18 cellular contexts compared by ENCODE assay signal in genomic region chr2:218854860-218855259, GRCh38. TPM values are rescaled to one million over a fixed set of nuclear protein-coding genes. Genes with fewer than 3 reads are reported as not detected.
DNase-seq lines count a peak whose midpoint lies in the region; ATAC-seq, FAIRE-seq and TF ChIP-seq lines count a peak whose summit lies in the region.
"Had no signal": no experiment of that assay in that cellular context is flagged by ENCODE, and none has a peak within 500 bp of the region (broad histone marks: within the 10 kb centered on the region; RNA-seq: fewer than 3 reads in every experiment).

No MANE protein-coding gene starts in this region.

- H2BK20ac ChIP-seq in H1 (ENCODE audit: low read length), result no peak overlapping the region

- 0 out of 2 replicates have a peak overlapping the region, but pooled peaks have one; percentile 75 for H2AK5ac ChIP-seq in H1 (ENCODE audit: low read depth, low read length)

- peaks cover 7 to 11% of the 10 kb centered on the region in 2 experiments for H4K20me1 ChIP-seq in H1 (replicated peaks in 1 of 2; ENCODE audit: control insufficient read depth in 1 of 2, insufficient read depth in 2 of 2, low read length in 2 of 2)

- H3K27me3 ChIP-seq in H1 (replicated peaks in 1 of 4; ENCODE audit: control insufficient read depth in 3 of 4, extremely low read depth in 1 of 4, insufficient read depth in 3 of 4, low read length in 3 of 4), result peaks cover 66 to 75% (median 69%) of the 10 kb centered on the region in 4 experiments

- intact Hi-C loops in sciatic nerve (cut with DNase I), result no loop called here

- H3K27ac ChIP-seq in H1 (ENCODE audit: low read depth, low read length), result no peak overlapping the region
- H3K27ac ChIP-seq: 22Rv1, BLaER1, HL-60 had no signal

- no peak overlapping the region; a peak in 2 of 8 replicates for H3K4me3 ChIP-seq in H1 (ENCODE audit: extremely low read depth in 1 of 4, insufficient read depth in 2 of 4, low read depth in 3 of 4, low read length in 4 of 4)
- H3K4me3 ChIP-seq: A549, BLaER1 had no signal

- FAIRE-seq in H1 (lab: Jason Lieb, UNC), result no peak
- FAIRE-seq: A549 had no signal

- WGBS in H1 (ENCODE audit: extremely low coverage in 1 of 2, insufficient coverage in 1 of 2, insufficient read length in 1 of 2, insufficient replicate concordance in 2 of 2, low coverage in 1 of 2, low lambda C conversion rate in 2 of 2, missing lambda C conversion rate in 1 of 2), 2 experiments, result 11% methylated on average over 5 of the region's 5 CpGs; no CpG with 5 or more reads in 1 of the 2 experiments

- CTCF ChIA-PET in H1 (lab: Charles Lee; ENCODE audit: partially characterized antibody), result interaction anchor here (0.7 to 3.0 kb wide), 12 partner anchors 9 to 147 kb away, joined by 3 to 35 read pairs (median 6); partner anchors contain the start of gene FEV

- peak; percentile 29 for DNase-seq in activated CD8-positive, alpha-beta memory T cell treated with anti-CD3 and anti-CD28 coated beads, Interleukin-2, amount 50 U/mL, for 48 hours
- DNase-seq in activated CD8-positive, alpha-beta memory T cell treated with anti-CD3 and anti-CD28 coated beads for 24 hours, result no peak
- DNase-seq in H1 (ENCODE audit: low read depth in 1 of 2, low spot score in 2 of 2), result no peak
- peak; percentile 50 for DNase-seq in sciatic nerve (ENCODE audit: low spot score)
- DNase-seq in NCI-H1436 (lab: John Stamatoyannopoulos, UW), result no peak
- no peak for DNase-seq in KG1 (lab: John Stamatoyannopoulos, UW)
- no peak for DNase-seq in SKM-1 treated with dmso at 0.1 percent for 144 hours (lab: John Stamatoyannopoulos, UW; ENCODE audit: unreplicated experiment)
- DNase-seq: CD4-positive, alpha-beta memory T cell; DMS79 treated with DMSO at 0.1 percent for 48 hours; GF-D8; GOT3; H9 had no signal

- H3K4me2 ChIP-seq in H1 (ENCODE audit: insufficient read depth in 1 of 2, low read depth in 2 of 2, low read length in 2 of 2), result peak overlapping the region in 1 of 2 experiments; percentile 41; a peak in 2 of 4 replicates
- H3K4me2 ChIP-seq: A549, BLaER1 had no signal

- no peak overlapping the region for H4K5ac ChIP-seq in H1 (ENCODE audit: insufficient read length, low read depth, low read length)

- no peak for TF ChIP-seq RAD21 in H1 (IDR thresholded peaks at IDR 0.05 in 1 of 2, conservative IDR thresholded peaks at IDR 0.05 in 1 of 2; ENCODE audit: low read depth in 2 of 2, low read length in 2 of 2)

- H3K79me2 ChIP-seq in H1 (ENCODE audit: control insufficient read depth in 1 of 2, insufficient read depth in 2 of 2, low read length in 2 of 2), result no peaks in the 10 kb centered on the region

- H2BK15ac ChIP-seq in H1 (ENCODE audit: low read length), result no peak overlapping the region

- H3K36me3 ChIP-seq in H1 (ENCODE audit: control insufficient read depth in 2 of 4, insufficient read depth in 4 of 4, low read length in 3 of 4), result peaks cover 0 to 1% (median 0%) of the 10 kb centered on the region in 4 experiments; a peak in 1 of 8 replicates
- H3K36me3 ChIP-seq: BLaER1 had no signal

- no peak overlapping the region for H3K14ac ChIP-seq in H1 (ENCODE audit: insufficient read length)

- H2BK120ac ChIP-seq in H1 (replicated peaks; ENCODE audit: low read depth, low read length), result no peak overlapping the region

- no peak overlapping the region for H2AFZ ChIP-seq in H1 (ENCODE audit: low read length)

- H3K4me1 ChIP-seq in H1 (replicated peaks in 1 of 4; ENCODE audit: control insufficient read depth in 3 of 4, insufficient read depth in 4 of 4, low read length in 3 of 4), result peaks cover 15 to 39% (median 21%) of the 10 kb centered on the region in 4 experiments

- H3K56ac ChIP-seq in H1 (replicated peaks; ENCODE audit: insufficient read length, low read depth, low read length), result no peak overlapping the region

- no peak for TF ChIP-seq POLR2A in H1 (IDR thresholded peaks at IDR 0.05; ENCODE audit: control extremely low read depth in 1 of 2, low read depth in 2 of 2, low read length in 2 of 2)

- no peak overlapping the region for H4K8ac ChIP-seq in H1 (ENCODE audit: extremely low read depth, insufficient read depth, low read length)

- no peak overlapping the region for H3K4ac ChIP-seq in H1 (replicated peaks; ENCODE audit: insufficient read length, low read depth, low read length)

- ATAC-seq in sciatic nerve, result no peak
- ATAC-seq: A549 had no signal

- TF ChIP-seq EP300 in H1 (IDR thresholded peaks at IDR 0.05; ENCODE audit: borderline replicate concordance in 1 of 2, low read depth in 2 of 2, low read length in 2 of 2), result no peak

- POLR2A ChIA-PET in H1 (lab: Charles Lee; ENCODE audit: partially characterized antibody), result interaction anchor here (0.7 kb wide), 1 partner anchor 873 kb away, joined by 3 read pairs; no protein-coding TSS in a partner anchor

- no peak overlapping the region for H4K91ac ChIP-seq in H1 (replicated peaks; ENCODE audit: insufficient read length, low read length)

- H3K9me3 ChIP-seq in H1 (ENCODE audit: insufficient read depth in 2 of 2, low read depth in 1 of 2, low read length in 1 of 2), result no peaks in the 10 kb centered on the region
- H3K9me3 ChIP-seq: A549, BLaER1 had no signal

- H2BK5ac ChIP-seq in H1 (ENCODE audit: low read depth, low read length), result no peak overlapping the region

- H3K18ac ChIP-seq in H1 (ENCODE audit: extremely low read depth, low read length), result no peak overlapping the region

- no peak overlapping the region for H3K23ac ChIP-seq in H1 (ENCODE audit: insufficient read length)

- no peak for TF ChIP-seq CTCF in H1 (IDR thresholded peaks at IDR 0.05; ENCODE audit: control extremely low read depth in 1 of 3, insufficient read depth in 1 of 3, low read depth in 1 of 3, low read length in 3 of 3)

- H3K9ac ChIP-seq in H1 (replicated peaks in 1 of 4; ENCODE audit: extremely low read depth in 1 of 4, low read depth in 3 of 4, low read length in 3 of 4), result no peak overlapping the region
- H3K9ac ChIP-seq: BLaER1 had no signal

- H2BK12ac ChIP-seq in H1 (ENCODE audit: low read depth, low read length), result no peak overlapping the region

- H3K79me1 ChIP-seq in H1 (ENCODE audit: low read depth, low read length), result no peaks in the 10 kb centered on the region

- peaks cover 4% of the 10 kb centered on the region; the same call in 1 of the 2 replicates for H3K23me2 ChIP-seq in H1 (ENCODE audit: low read depth, low read length)

TF ChIP-seq in H1, 55 proteins besides CTCF, POLR2A, EP300 and RAD21:
- TF ChIP-seq TBP (IDR thresholded peaks at IDR 0.05; ENCODE audit: low read depth, low read length), result no peak
- no peak for TF ChIP-seq ZNF274 (IDR thresholded peaks at IDR 0.05; ENCODE audit: borderline replicate concordance, extremely low read depth, low read length)
- TF ChIP-seq CBX8 (IDR thresholded peaks at IDR 0.05; ENCODE audit: borderline replicate concordance, low read depth, low read length), result no peak
- no peak for TF ChIP-seq RXRA (IDR thresholded peaks at IDR 0.05; ENCODE audit: insufficient read depth, low read depth, low read length)
- TF ChIP-seq CEBPB (IDR thresholded peaks at IDR 0.05; ENCODE audit: low read depth, low read length), result no peak
- no peak for TF ChIP-seq SRF (IDR thresholded peaks at IDR 0.05; ENCODE audit: low read depth, low read length)
- TF ChIP-seq SP2 (IDR thresholded peaks at IDR 0.05; ENCODE audit: low read length), result no peak
- TF ChIP-seq TAF1 (IDR thresholded peaks at IDR 0.05; ENCODE audit: low read depth, low read length), result no peak
TF ChIP-seq in H1: peak in this region for 0.

RNA-seq across cellular contexts. Expression of gene WNT6, which starts 4.7 kb away (rescaled TPM):
- not detected in 2 replicates for total RNA-seq in H1 (2021; fragmentation: NEBNext Ultra II Directional; extraction: Animal tissue kit (Norgen Biotek cat#: 25700))
- polyA plus RNA-seq in H1 (2011; rRNA removed), result not detected in 2 replicates
- not detected for polyA plus RNA-seq in H1 (2011; cell fraction: cytosol; rRNA removed)
- polyA plus RNA-seq in H1 (2011; cell fraction: nucleus; rRNA removed), result not detected
- not detected in 4 replicates for polyA plus RNA-seq in H1 (2012, experiment 1 of 2)
- not detected for polyA plus RNA-seq in H1 (2012, experiment 2 of 2)
- polyA plus RNA-seq in H1 (2013, experiment 1 of 2), result not detected
- not detected for polyA plus RNA-seq in H1 (2013, experiment 2 of 2)
- polyA minus RNA-seq in H1 (2011; rRNA and poly(A)+ RNA removed), result not detected in 2 replicates
- not detected for polyA minus RNA-seq in H1 (2011; cell fraction: cytosol; rRNA and poly(A)+ RNA removed)
- not detected for polyA minus RNA-seq in H1 (2011; cell fraction: nucleus; rRNA and poly(A)+ RNA removed)
- 23.3 TPM for total RNA-seq in sciatic nerve
- total RNA-seq: H9, HT1080 had no signal
- polyA plus RNA-seq: CD4-positive, alpha-beta memory T cell had no signal

RNA-seq across cellular contexts. Expression of gene PRKAG3, which starts 23.3 kb away (rescaled TPM):
- total RNA-seq in H1 (2021; fragmentation: NEBNext Ultra II Directional; extraction: Animal tissue kit (Norgen Biotek cat#: 25700)), result not detected in 2 replicates
- not detected in 2 replicates for polyA plus RNA-seq in H1 (2011; rRNA removed)
- not detected for polyA plus RNA-seq in H1 (2011; cell fraction: cytosol; rRNA removed)
- polyA plus RNA-seq in H1 (2011; cell fraction: nucleus; rRNA removed), result not detected
- polyA plus RNA-seq in H1 (2012, experiment 1 of 2), result not detected in 4 replicates
- polyA plus RNA-seq in H1 (2012, experiment 2 of 2), result not detected
- not detected for polyA plus RNA-seq in H1 (2013, experiment 1 of 2)
- not detected for polyA plus RNA-seq in H1 (2013, experiment 2 of 2)
- polyA minus RNA-seq in H1 (2011; rRNA and poly(A)+ RNA removed), result not detected in 2 replicates
- not detected for polyA minus RNA-seq in H1 (2011; cell fraction: cytosol; rRNA and poly(A)+ RNA removed)
- polyA minus RNA-seq in H1 (2011; cell fraction: nucleus; rRNA and poly(A)+ RNA removed), result not detected
- total RNA-seq in sciatic nerve, result 0.49 TPM
- total RNA-seq: CD4-positive, alpha-beta memory T cell; H9; HT1080 had no signal
- polyA plus RNA-seq: A549; CD14-positive monocyte; CD4-positive, alpha-beta memory T cell had no signal

RNA-seq across cellular contexts. Expression of gene WNT10A, which starts 25.8 kb away (rescaled TPM):
- not detected in 2 replicates for total RNA-seq in H1 (2021; fragmentation: NEBNext Ultra II Directional; extraction: Animal tissue kit (Norgen Biotek cat#: 25700))
- 0.05 TPM in 1 of 2 replicates, not detected in the other for polyA plus RNA-seq in H1 (2011; rRNA removed)
- 0.03 TPM for polyA plus RNA-seq in H1 (2011; cell fraction: cytosol; rRNA removed)
- not detected for polyA plus RNA-seq in H1 (2011; cell fraction: nucleus; rRNA removed)
- not detected in 4 replicates for polyA plus RNA-seq in H1 (2012, experiment 1 of 2)
- polyA plus RNA-seq in H1 (2012, experiment 2 of 2), result not detected
- not detected for polyA plus RNA-seq in H1 (2013, experiment 1 of 2)
- not detected for polyA plus RNA-seq in H1 (2013, experiment 2 of 2)
- polyA minus RNA-seq in H1 (2011; rRNA and poly(A)+ RNA removed), result not detected in 2 replicates
- not detected for polyA minus RNA-seq in H1 (2011; cell fraction: cytosol; rRNA and poly(A)+ RNA removed)
- 0.20 TPM for polyA minus RNA-seq in H1 (2011; cell fraction: nucleus; rRNA and poly(A)+ RNA removed)
- 0.94 TPM for total RNA-seq in sciatic nerve
- total RNA-seq: H9, HT1080 had no signal
- polyA plus RNA-seq: A549, CD14-positive monocyte had no signal

Comparison
In these comparisons a context has a peak if more than half of its experiments do, and no peak if none do; other contexts are left out.
1. DNase-seq: peak in activated CD8-positive, alpha-beta memory T cell treated with anti-CD3 and anti-CD28 coated beads, Interleukin-2, amount 50 U/mL, for 48 hours (single experiment) and sciatic nerve (single experiment); none in activated CD8-positive, alpha-beta memory T cell treated with anti-CD3 and anti-CD28 coated beads for 24 hours (single experiment), H1 (0 of 2), NCI-H1436 (single experiment), KG1 (single experiment) and SKM-1 treated with dmso at 0.1 percent for 144 hours (single experiment).
2. RNA of gene WNT6, which starts 4.7 kb away (total RNA-seq): 23.3 TPM in sciatic nerve (single experiment); not detected in H1; every median in the first group is over 10 times any median in the second.